27 cellular contexts compared by ENCODE assay signal in genomic region chr11:60847281-60847680, GRCh38. TPM values are rescaled to one million over a fixed set of nuclear protein-coding genes. Genes with fewer than 3 reads are reported as not detected.
"Had no signal": no experiment of that assay in that cellular context is flagged by ENCODE, and none has a peak within 500 bp of the region (broad histone marks: within the 10 kb centered on the region; RNA-seq: fewer than 3 reads in every experiment).

No MANE protein-coding gene starts in this region.

- H3K9me3 ChIP-seq: left lung, ovary, right lobe of liver, suprapubic skin, transverse colon, upper lobe of right lung, uterus had no signal

- H3K27ac Mint-ChIP-seq: natural killer cell, progenitor cell of endocrine pancreas had no signal

- FAIRE-seq: colon, kidney had no signal

- H3K4me3 Mint-ChIP-seq: natural killer cell; stimulated activated naive CD8-positive, alpha-beta T cell treated with anti-CD3 and anti-CD28 coated beads, Interleukin-15, amount 100 ng/mL, for 72 hours had no signal

- ATAC-seq: foreskin keratinocyte; left lung; natural killer cell; right lobe of liver; stimulated activated naive CD8-positive, alpha-beta T cell treated with anti-CD3 and anti-CD28 coated beads, Interleukin-15, amount 100 ng/mL, for 72 hours; upper lobe of right lung had no signal

- H3K36me3 Mint-ChIP-seq: natural killer cell had no signal

- H3K4me3 ChIP-seq: dorsolateral prefrontal cortex, hepatocyte, left lung, ovary, right lobe of liver, smooth muscle cell, suprapubic skin, transverse colon, upper lobe of right lung, uterus had no signal

- H3K4me1 ChIP-seq: uterus had no signal

- H3K4me2 ChIP-seq: hepatocyte, smooth muscle cell had no signal

- H2AFZ ChIP-seq: hepatocyte had no signal

- H3K9me3 Mint-ChIP-seq: natural killer cell; stimulated activated naive CD8-positive, alpha-beta T cell treated with anti-CD3 and anti-CD28 coated beads, Interleukin-15, amount 100 ng/mL, for 72 hours had no signal

- H3K27me3 Mint-ChIP-seq: progenitor cell of endocrine pancreas; stimulated activated naive CD8-positive, alpha-beta T cell treated with anti-CD3 and anti-CD28 coated beads, Interleukin-15, amount 100 ng/mL, for 72 hours had no signal

- DNase-seq: cerebellar nuclear complex; dorsolateral prefrontal cortex; effector CD4-positive, alpha-beta T cell; foreskin keratinocyte; head of caudate nucleus; kidney; left lung; mammary epithelial cell; natural killer cell; occipital lobe; ovary; right lobe of liver; stimulated activated CD4-positive, alpha-beta T cell treated with anti-CD3 and anti-CD28 coated beads, Interleukin-12 subunit alpha, Interleukin-12 subunit beta, amount 100 ng/mL, for 4 hours; stimulated activated CD4-positive, alpha-beta T cell treated with anti-CD3 and anti-CD28 coated beads, Interleukin-1b, Interleukin-23, amount 100 ng/mL, for 48 hours; stimulated activated CD4-positive, alpha-beta T cell treated with anti-CD3 and anti-CD28 coated beads, Interleukin-4, amount 100 ng/mL, for 1 hour; stimulated activated CD8-positive, alpha-beta memory T cell treated with anti-CD3 and anti-CD28 coated beads, Interleukin-4, amount 100 ng/mL, for 48 hours; stimulated activated naive CD4-positive, alpha-beta T cell; stimulated activated naive CD8-positive, alpha-beta T cell treated with anti-CD3 and anti-CD28 coated beads, Interleukin-15, amount 100 ng/mL, for 72 hours; transverse colon; upper lobe of right lung; uterus had no signal

- H3K27ac ChIP-seq: dorsolateral prefrontal cortex, foreskin keratinocyte, hepatocyte, left lung, ovary, right lobe of liver, suprapubic skin, transverse colon, upper lobe of right lung, uterus had no signal

- H3K27me3 ChIP-seq: dorsolateral prefrontal cortex, foreskin keratinocyte, hepatocyte, left lung, ovary, right lobe of liver, suprapubic skin, transverse colon, upper lobe of right lung, uterus had no signal

- H3K36me3 ChIP-seq: ovary, uterus had no signal

RNA-seq across cellular contexts. Expression of gene PTGDR2, which starts 8.5 kb away (rescaled TPM):
- total RNA-seq: foreskin keratinocyte, mammary epithelial cell had no signal

RNA-seq across cellular contexts. Expression of gene ZP1, which starts 20.1 kb away (rescaled TPM):
- total RNA-seq: foreskin keratinocyte, hepatocyte, kidney, left lung, mammary epithelial cell, mononuclear cell, occipital lobe, ovary, progenitor cell of endocrine pancreas, right lobe of liver, transverse colon, upper lobe of right lung, uterus had no signal
- polyA plus RNA-seq: foreskin keratinocyte, mammary epithelial cell had no signal
